21 cellular contexts compared by ENCODE assay signal in genomic region chr10:47369251-47369894, GRCh38. TPM values are rescaled to one million over a fixed set of nuclear protein-coding genes. Genes with fewer than 3 reads are reported as not detected.
DNase-seq lines count a peak whose midpoint lies in the region; ATAC-seq, FAIRE-seq and TF ChIP-seq lines count a peak whose summit lies in the region.
"Had no signal": no experiment of that assay in that cellular context is flagged by ENCODE, and none has a peak within 500 bp of the region (broad histone marks: within the 10 kb centered on the region; RNA-seq: fewer than 3 reads in every experiment).

No MANE protein-coding gene starts in this region.

- H3K9ac ChIP-seq in kidney (ENCODE audit: low read length in 2 of 2) = no peak overlapping the region
- H3K9ac ChIP-seq: BLaER1 treated with 17β-estradiol and CSF1 and Interleukin-3, amounts not matched to agents 10 nM and 100 nM; KMS-11 had no signal

- no peak for TF ChIP-seq EP300 in suprapubic skin (IDR thresholded peaks at IDR 0.05)

- H3K4me3 ChIP-seq in kidney (ENCODE audit: low read length in 2 of 2) (no peak overlapping the region), suprapubic skin (no peak overlapping the region)
- H3K4me3 ChIP-seq: BLaER1 treated with 17β-estradiol and CSF1 and Interleukin-3, amounts not matched to agents 10 nM and 100 nM had no signal

- H3K36me3 ChIP-seq in kidney (ENCODE audit: control insufficient read depth in 1 of 2, insufficient read depth in 2 of 2, low read length in 2 of 2) (no peaks in the 10 kb centered on the region), suprapubic skin (no peaks in the 10 kb centered on the region)
- H3K36me3 ChIP-seq: BLaER1 treated with 17β-estradiol and CSF1 and Interleukin-3, amounts not matched to agents 10 nM and 100 nM had no signal

- intact Hi-C loops in activated B cell treated with CpG ODN at 0.5 μM for 24 hours (cut with micrococcal nuclease) = no loop called here
- intact Hi-C loops in kidney (cut with DNase I) = no loop called here

- POLR2A ChIA-PET in activated B cell treated with CpG ODN at 0.5 μM for 24 hours (lab: Charles Lee) = no interaction called here

- no peak overlapping the region for H3K4me3 Mint-ChIP-seq in activated B cell treated with CpG ODN at 0.5 μM for 24 hours
- H3K4me3 Mint-ChIP-seq: HFFc6 had no signal

- H3K27me3 Mint-ChIP-seq in activated B cell treated with CpG ODN at 0.5 μM for 24 hours = peaks cover 10% of the 10 kb centered on the region

- no peaks in the 10 kb centered on the region for H3K4me1 Mint-ChIP-seq in activated B cell treated with CpG ODN at 0.5 μM for 24 hours

- no peak overlapping the region for H3K27ac Mint-ChIP-seq in activated B cell treated with CpG ODN at 0.5 μM for 24 hours
- H3K27ac Mint-ChIP-seq: HFFc6 had no signal

- CTCF ChIA-PET in activated B cell treated with CpG ODN at 0.5 μM for 24 hours (lab: Charles Lee) = no interaction called here

- no peaks in the 10 kb centered on the region for H3K36me3 Mint-ChIP-seq in activated B cell treated with CpG ODN at 0.5 μM for 24 hours (ENCODE audit: low read depth)

- H3K9me3 ChIP-seq in kidney (ENCODE audit: control insufficient read depth in 1 of 2, low read length in 2 of 2) = no peaks in the 10 kb centered on the region
- no peaks in the 10 kb centered on the region for H3K9me3 ChIP-seq in suprapubic skin
- H3K9me3 ChIP-seq: BLaER1 treated with 17β-estradiol and CSF1 and Interleukin-3, amounts not matched to agents 10 nM and 100 nM had no signal

- peak; percentile 45 for DNase-seq in activated effector memory CD4-positive, alpha-beta T cell treated with anti-CD3 and anti-CD28 coated beads, Interleukin-2, amount 50 U/mL, for 16 hours
- DNase-seq in activated effector memory CD4-positive, alpha-beta T cell treated with Interleukin-2 at 50 U/mL for 16 hours = no peak
- DNase-seq in activated B cell treated with CpG ODN at 0.5 μM for 24 hours (peak; percentile 3), kidney (peak; percentile 41), suprapubic skin (ENCODE audit: low spot score in 2 of 2) (peak; percentile 40 to 70), GM10266 (ENCODE audit: extremely low spot score) (no peak), NCI-H82 (lab: John Stamatoyannopoulos, UW) (no peak)
- DNase-seq: DMS 273 treated with DMSO at 0.1 percent for 48 hours, GDM1, HFFc6, NCI-H1436 treated with DMSO at 0.1 percent for 48 hours, NCI-H2081, NCI-H510A treated with DMSO at 0.1 percent for 48 hours, SHP77 had no signal

- no peak for FAIRE-seq in kidney (lab: Jason Lieb, UNC)
- FAIRE-seq: GM12891 had no signal

- no peak for ATAC-seq in activated B cell treated with CpG ODN at 0.5 μM for 24 hours (ENCODE audit: low read depth)
- no peak for ATAC-seq in GM19397 (IDR thresholded peaks at IDR 0.05; ENCODE audit: unreplicated experiment)

- 87% methylated on average over 9 of the region's 9 CpGs for whole genome bisulfite sequencing in suprapubic skin

- H3K4me1 ChIP-seq in kidney (ENCODE audit: control insufficient read depth in 1 of 2, insufficient read depth in 1 of 2, low read depth in 1 of 2, low read length in 2 of 2) (peaks cover under 1 to 5% of the 10 kb centered on the region in 2 donors), suprapubic skin (no peaks in the 10 kb centered on the region)

- TF ChIP-seq CTCF in activated B cell treated with CpG ODN at 0.5 μM for 24 hours (IDR thresholded peaks at IDR 0.05) (no peak), kidney (IDR thresholded peaks at IDR 0.05; ENCODE audit: borderline replicate concordance, extremely low read depth, insufficient read depth) (no peak), suprapubic skin (IDR thresholded peaks at IDR 0.05) (no peak), GM10266 (IDR thresholded peaks at IDR 0.05; ENCODE audit: control insufficient read depth, insufficient read depth, low read depth, missing control alignments) (no peak)

- no peaks in the 10 kb centered on the region for H3K9me3 Mint-ChIP-seq in activated B cell treated with CpG ODN at 0.5 μM for 24 hours
- H3K9me3 Mint-ChIP-seq: HFFc6 had no signal

- H3K27ac ChIP-seq in kidney (ENCODE audit: low read depth in 2 of 2, low read length in 2 of 2) (no peak overlapping the region), suprapubic skin (no peak overlapping the region)
- H3K27ac ChIP-seq: BLaER1 treated with 17β-estradiol and CSF1 and Interleukin-3, amounts not matched to agents 10 nM and 100 nM; KMS-11 had no signal

- TF ChIP-seq POLR2A in suprapubic skin (IDR thresholded peaks at IDR 0.05) = no peak

- no peaks in the 10 kb centered on the region for H3K27me3 ChIP-seq in suprapubic skin
- H3K27me3 ChIP-seq: BLaER1 treated with 17β-estradiol and CSF1 and Interleukin-3, amounts not matched to agents 10 nM and 100 nM had no signal

RNA-seq across cellular contexts. Expression of gene ZNF488, which starts 14.7 kb away (rescaled TPM):
- total RNA-seq in activated B cell treated with CpG ODN at 0.5 μM for 24 hours (not detected in 2 replicates), kidney (0.09 TPM), suprapubic skin (1 to 10 TPM; 1.0 to 3.9 (median 2.3) TPM)
- 4.0 TPM for polyA plus RNA-seq in kidney (ENCODE audit: insufficient read depth, low read depth, low replicate concordance)

RNA-seq across cellular contexts. Expression of gene RBP3, which starts 21.2 kb away (rescaled TPM):
- total RNA-seq in activated B cell treated with CpG ODN at 0.5 μM for 24 hours (not detected in 2 replicates), kidney (not detected), suprapubic skin (not detected)
- polyA plus RNA-seq in kidney (ENCODE audit: insufficient read depth, low read depth, low replicate concordance) = not detected
- total RNA-seq: A172, H4, HFFc6, M059J had no signal

RNA-seq across cellular contexts. Expression of gene GDF2, which starts 47.1 kb away (rescaled TPM):
- not detected in 2 replicates for total RNA-seq in activated B cell treated with CpG ODN at 0.5 μM for 24 hours
- total RNA-seq in kidney = not detected
- not detected for polyA plus RNA-seq in kidney (ENCODE audit: insufficient read depth, low read depth, low replicate concordance)
- not detected for total RNA-seq in suprapubic skin
- total RNA-seq: A172, H4, HFFc6, M059J had no signal

Comparison
In these comparisons a context has a peak if more than half of its experiments do, and no peak if none do; other contexts are left out.
1. DNase-seq: peak in activated effector memory CD4-positive, alpha-beta T cell treated with anti-CD3 and anti-CD28 coated beads, Interleukin-2, amount 50 U/mL, for 16 hours (single experiment), activated B cell treated with CpG ODN at 0.5 μM for 24 hours (single experiment), kidney (single experiment) and suprapubic skin (2 of 2); none in activated effector memory CD4-positive, alpha-beta T cell treated with Interleukin-2 at 50 U/mL for 16 hours (single experiment), GM10266 (single experiment) and NCI-H82 (single experiment).